ENCODE assay signal across 22 cellular contexts in genomic region chr1:245129321-245129720, GRCh38. TPM values are rescaled to one million over a fixed set of nuclear protein-coding genes. Genes with fewer than 3 reads are reported as not detected.
"Had no signal": no experiment of that assay in that cellular context is flagged by ENCODE, and none has a peak within 500 bp of the region (broad histone marks: within the 10 kb centered on the region; RNA-seq: fewer than 3 reads in every experiment).

No MANE protein-coding gene starts in this region.

- H3K36me3 ChIP-seq: colonic mucosa, esophagus squamous epithelium, lower lobe of right lung, prostate gland, right lobe of liver, thoracic aorta, transverse colon had no signal

- H3K4me1 Mint-ChIP-seq: memory B cell; mesothelial cell of epicardium; stimulated activated memory B cell treated with anti-CD40 and anti-IgM and Interleukin-4, amounts not matched to agents 10 μg/mL and 1 μg/mL and 100 μg/mL, for 72 hours had no signal

- H3K27me3 ChIP-seq: colonic mucosa, right lobe of liver had no signal

- H2AFZ ChIP-seq: parathyroid adenoma had no signal

- DNase-seq: colonic mucosa; dermis blood vessel endothelial cell; esophagus squamous epithelium; foreskin fibroblast; kidney; left cardiac atrium; left ventricle myocardium inferior; lower lobe of right lung; right lobe of liver; stimulated activated CD4-positive, alpha-beta T cell treated with anti-CD3 and anti-CD28 coated beads, Interleukin-15, amount 100 ng/mL, for 24 hours; stimulated activated CD4-positive, alpha-beta T cell treated with anti-CD3 and anti-CD28 coated beads, Interleukin-1b, Interleukin-23, amount 100 ng/mL, for 48 hours; stimulated activated CD4-positive, alpha-beta T cell treated with anti-CD3 and anti-CD28 coated beads, Interleukin-4, amount 100 ng/mL, for 24 hours; transverse colon had no signal

- H3K4me1 ChIP-seq: colonic mucosa, esophagus squamous epithelium, lower lobe of right lung, parathyroid adenoma, prostate gland, right lobe of liver, transverse colon had no signal

- H3K79me2 ChIP-seq: parathyroid adenoma had no signal

- H3K4me3 ChIP-seq: colonic mucosa, esophagus squamous epithelium, left ventricle myocardium inferior, lower lobe of right lung, prostate gland, right lobe of liver, thoracic aorta, transverse colon had no signal

- H3K9ac ChIP-seq: parathyroid adenoma had no signal

- FAIRE-seq: kidney, urothelium cell line had no signal

- H3K36me3 Mint-ChIP-seq: memory B cell; natural killer cell treated with Interleukin-12 subunit alpha and Interleukin-12 subunit beta and Interleukin-15 and Interleukin-18, amount 100 ng/mL, for 72 hours; stimulated activated memory B cell treated with anti-CD40 and anti-IgM and Interleukin-4, amounts not matched to agents 10 μg/mL and 1 μg/mL and 100 μg/mL, for 72 hours had no signal

- H3K4me3 Mint-ChIP-seq: memory B cell; mesothelial cell of epicardium; natural killer cell treated with Interleukin-12 subunit alpha and Interleukin-12 subunit beta and Interleukin-15 and Interleukin-18, amount 100 ng/mL, for 72 hours; stimulated activated memory B cell treated with anti-CD40 and anti-IgM and Interleukin-4, amounts not matched to agents 10 μg/mL and 1 μg/mL and 100 μg/mL, for 72 hours; stimulated activated naive CD8-positive, alpha-beta T cell treated with anti-CD3 and anti-CD28 coated beads, Interleukin-15, Interleukin-2, amounts not matched to agents 100 ng/mL and 50 ng/mL, for 24 hours had no signal

- H3K9me3 Mint-ChIP-seq: mesothelial cell of epicardium; natural killer cell treated with Interleukin-12 subunit alpha and Interleukin-12 subunit beta and Interleukin-15 and Interleukin-18, amount 100 ng/mL, for 72 hours; stimulated activated memory B cell treated with anti-CD40 and anti-IgM and Interleukin-4, amounts not matched to agents 10 μg/mL and 1 μg/mL and 100 μg/mL, for 72 hours; stimulated activated naive CD8-positive, alpha-beta T cell treated with anti-CD3 and anti-CD28 coated beads, Interleukin-15, Interleukin-2, amounts not matched to agents 100 ng/mL and 50 ng/mL, for 24 hours had no signal

- H3K27ac ChIP-seq: colonic mucosa, esophagus squamous epithelium, left ventricle myocardium inferior, lower lobe of right lung, parathyroid adenoma, prostate gland, right lobe of liver, thoracic aorta, transverse colon had no signal

- ATAC-seq: left cardiac atrium; natural killer cell treated with Interleukin-12 subunit alpha and Interleukin-12 subunit beta and Interleukin-15 and Interleukin-18, amount 100 ng/mL, for 72 hours; stimulated activated memory B cell treated with anti-CD40 and anti-IgM and Interleukin-4, amounts not matched to agents 10 μg/mL and 1 μg/mL and 100 μg/mL, for 72 hours had no signal

- H3K9me3 ChIP-seq: colonic mucosa, esophagus squamous epithelium, left ventricle myocardium inferior, lower lobe of right lung, prostate gland, right lobe of liver, thoracic aorta, transverse colon had no signal

- H3K27ac Mint-ChIP-seq: memory B cell; mesothelial cell of epicardium; natural killer cell treated with Interleukin-12 subunit alpha and Interleukin-12 subunit beta and Interleukin-15 and Interleukin-18, amount 100 ng/mL, for 72 hours; stimulated activated memory B cell treated with anti-CD40 and anti-IgM and Interleukin-4, amounts not matched to agents 10 μg/mL and 1 μg/mL and 100 μg/mL, for 72 hours; stimulated activated naive CD8-positive, alpha-beta T cell treated with anti-CD3 and anti-CD28 coated beads, Interleukin-15, Interleukin-2, amounts not matched to agents 100 ng/mL and 50 ng/mL, for 24 hours had no signal

RNA-seq across cellular contexts. Expression of gene KIF26B, which starts 25.5 kb away (rescaled TPM):
- total RNA-seq: natural killer cell treated with Interleukin-12 subunit alpha and Interleukin-12 subunit beta and Interleukin-15 and Interleukin-18, amount 100 ng/mL, for 72 hours had no signal
